In the genomic region with DNA sequence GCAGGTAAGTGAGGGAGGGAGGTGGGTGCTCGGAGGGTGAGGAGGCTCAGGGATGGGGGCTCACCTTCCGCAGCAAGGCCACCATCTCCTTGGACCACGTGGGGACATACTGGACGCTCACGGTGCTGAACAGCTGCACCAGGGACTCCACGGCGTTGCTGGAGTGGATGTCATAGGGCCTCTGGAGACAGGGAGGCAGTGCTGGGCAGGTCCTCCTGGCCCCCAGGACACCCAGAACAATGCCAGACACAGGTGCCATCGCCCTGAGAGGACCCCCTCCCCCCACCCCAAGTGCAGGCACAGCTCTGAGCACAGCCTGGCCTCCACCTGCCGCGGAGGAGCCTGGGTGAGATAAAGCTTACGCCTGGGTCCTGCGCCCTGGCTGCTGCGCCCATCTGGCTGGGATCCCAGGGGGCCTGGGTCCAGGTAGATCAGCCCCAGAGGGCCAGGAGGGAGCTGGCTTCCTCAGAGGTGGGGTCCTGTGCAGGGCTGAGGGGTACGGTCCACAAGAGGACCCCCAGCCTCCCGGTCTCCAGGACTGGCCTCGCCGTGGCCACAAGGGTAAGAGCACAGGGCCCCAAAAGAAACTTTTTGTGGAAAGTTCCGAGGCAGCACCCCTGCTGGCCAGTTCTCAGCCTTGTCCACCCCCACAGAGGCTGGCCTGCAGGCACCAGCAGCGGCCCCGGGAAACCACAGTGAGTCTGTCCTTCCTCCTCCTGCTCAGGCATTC, we compare ENCODE assay signal across 15 cellular contexts. TPM values are rescaled to one million over a fixed set of nuclear protein-coding genes. Genes with fewer than 3 reads are reported as not detected.
DNase-seq lines count a peak whose midpoint lies in the region; ATAC-seq and TF ChIP-seq lines count a peak whose summit lies in the region.
"Had no signal": no experiment of that assay in that cellular context is flagged by ENCODE, and none has a peak within 500 bp of the region (broad histone marks: within the 10 kb centered on the region; RNA-seq: fewer than 3 reads in every experiment).

No MANE protein-coding gene starts in this region.

- DNase-seq in A172 (ENCODE audit: low spot score) (peak; percentile 4), HFFc6 (no peak), brain microvascular endothelial cell (no peak), kidney epithelial cell (ENCODE audit: low read depth) (no peak), psoas muscle (no peak), middle frontal gyrus (ENCODE audit: extremely low spot score, low spot score) (no peak)
- DNase-seq in activated CD4-positive, alpha-beta T cell treated with anti-CD3 and anti-CD28 coated beads, Interleukin-2, amount 10 ng/mL, durations not matched to agents 7 days and 5 days, result no peak
- DNase-seq: Caco-2; CD8-positive, alpha-beta memory T cell; GF-D8; H7 had no signal

- intact Hi-C loops in psoas muscle (cut with DNase I), result loop anchor here (5.0 kb wide), 1 partner anchor 228 kb away; no protein-coding TSS in a partner anchor

- peaks cover 2% of the 10 kb centered on the region; the same call in 1 of the 2 replicates for H3K27me3 Mint-ChIP-seq in HFFc6 (ENCODE audit: insufficient read depth)
- H3K27me3 Mint-ChIP-seq in activated CD4-positive, alpha-beta T cell treated with anti-CD3 and anti-CD28 coated beads, Interleukin-2, amount 10 ng/mL, durations not matched to agents 7 days and 5 days, result no peaks in the 10 kb centered on the region
- H3K27me3 Mint-ChIP-seq: CD8-positive, alpha-beta memory T cell; IgD-negative memory B cell had no signal

- H3K9me3 Mint-ChIP-seq in HFFc6, result no peaks in the 10 kb centered on the region
- no peaks in the 10 kb centered on the region for H3K9me3 Mint-ChIP-seq in activated CD4-positive, alpha-beta T cell treated with anti-CD3 and anti-CD28 coated beads, Interleukin-2, amount 10 ng/mL, durations not matched to agents 7 days and 5 days
- H3K9me3 Mint-ChIP-seq: CD8-positive, alpha-beta memory T cell; GM23338; IgD-negative memory B cell had no signal

- H3K9me3 ChIP-seq in psoas muscle, result no peaks in the 10 kb centered on the region
- H3K9me3 ChIP-seq: A549, Caco-2 had no signal

- no peak for ATAC-seq in psoas muscle

- POLR2A ChIA-PET in activated CD4-positive, alpha-beta T cell treated with anti-CD3 and anti-CD28 coated beads, Interleukin-2, amount 10 ng/mL, durations not matched to agents 7 days and 5 days (lab: Charles Lee), result no interaction called here

- WGBS in psoas muscle, 3 donors, result 82 to 87% (median 82%) methylated on average over 15 to 20 of the region's 20 CpGs

- H3K27ac ChIP-seq in brain microvascular endothelial cell, result no peak overlapping the region
- no peak overlapping the region for H3K27ac ChIP-seq in psoas muscle

- H3K4me1 ChIP-seq in psoas muscle, result no peaks in the 10 kb centered on the region
- H3K4me1 ChIP-seq: Caco-2 had no signal

- TF ChIP-seq CTCF in HFFc6 (IDR thresholded peaks at IDR 0.05), result peak; percentile 33; the same call in 1 of the 2 replicates
- peak; percentile 21 for TF ChIP-seq CTCF in brain microvascular endothelial cell (IDR thresholded peaks at IDR 0.05; ENCODE audit: low read depth, low read length, missing control alignments)
- TF ChIP-seq CTCF in kidney epithelial cell (IDR thresholded peaks at IDR 0.05; ENCODE audit: insufficient read depth, low read length, poor library complexity, severe bottlenecking), result peak; percentile 8
- no peak for TF ChIP-seq CTCF in psoas muscle (IDR thresholded peaks at IDR 0.05)

- H3K36me3 ChIP-seq in brain microvascular endothelial cell (replicated peaks) (no peaks in the 10 kb centered on the region), kidney epithelial cell (ENCODE audit: control insufficient read depth, insufficient read depth, low read length) (no peaks in the 10 kb centered on the region), psoas muscle (ENCODE audit: insufficient read depth in 1 of 2, low read depth in 1 of 2) (no peaks in the 10 kb centered on the region)

- CTCF ChIA-PET in activated CD4-positive, alpha-beta T cell treated with anti-CD3 and anti-CD28 coated beads, Interleukin-2, amount 10 ng/mL, durations not matched to agents 7 days and 5 days (lab: Charles Lee), result interaction anchor here (1.0 to 1.9 kb wide), 4 partner anchors 10 to 228 kb away, joined by 3 to 5 read pairs (median 3); no protein-coding TSS in a partner anchor

- H3K4me3 ChIP-seq in brain microvascular endothelial cell (ENCODE audit: low read depth, low read length), result no peak overlapping the region
- no peak overlapping the region for H3K4me3 ChIP-seq in kidney epithelial cell (ENCODE audit: low read depth, low read length)
- no peak overlapping the region for H3K4me3 ChIP-seq in psoas muscle
- H3K4me3 ChIP-seq: A549, GM23338 had no signal

- in situ Hi-C loops in brain microvascular endothelial cell (cut with HindIII; ENCODE audit: low pct_ligation_motif_present, low sequenced_read_pairs), result no loop called here

- H3K4me1 Mint-ChIP-seq in HFFc6 (ENCODE audit: low read depth), result no peaks in the 10 kb centered on the region
- H3K4me1 Mint-ChIP-seq in activated CD4-positive, alpha-beta T cell treated with anti-CD3 and anti-CD28 coated beads, Interleukin-2, amount 10 ng/mL, durations not matched to agents 7 days and 5 days, result peaks cover 13% of the 10 kb centered on the region

- H3K27me3 ChIP-seq in brain microvascular endothelial cell (replicated peaks) (no peaks in the 10 kb centered on the region), kidney epithelial cell (ENCODE audit: control insufficient read depth, insufficient read depth, low read length) (no peaks in the 10 kb centered on the region), psoas muscle (ENCODE audit: insufficient read depth in 3 of 3, low read length in 2 of 3) (no peaks in the 10 kb centered on the region)

- no peaks in the 10 kb centered on the region for H3K36me3 Mint-ChIP-seq in HFFc6 (ENCODE audit: low read depth)
- no peaks in the 10 kb centered on the region for H3K36me3 Mint-ChIP-seq in activated CD4-positive, alpha-beta T cell treated with anti-CD3 and anti-CD28 coated beads, Interleukin-2, amount 10 ng/mL, durations not matched to agents 7 days and 5 days (ENCODE audit: low read depth)
- H3K36me3 Mint-ChIP-seq: IgD-negative memory B cell had no signal

- H3K27ac Mint-ChIP-seq in HFFc6, result no peak overlapping the region
- no peak overlapping the region for H3K27ac Mint-ChIP-seq in activated CD4-positive, alpha-beta T cell treated with anti-CD3 and anti-CD28 coated beads, Interleukin-2, amount 10 ng/mL, durations not matched to agents 7 days and 5 days
- H3K27ac Mint-ChIP-seq: GM23338, IgD-negative memory B cell had no signal

- no peak overlapping the region for H3K4me3 Mint-ChIP-seq in HFFc6
- H3K4me3 Mint-ChIP-seq in activated CD4-positive, alpha-beta T cell treated with anti-CD3 and anti-CD28 coated beads, Interleukin-2, amount 10 ng/mL, durations not matched to agents 7 days and 5 days, result no peak overlapping the region
- H3K4me3 Mint-ChIP-seq: CD8-positive, alpha-beta memory T cell; GM23338; IgD-negative memory B cell had no signal

RNA-seq across cellular contexts. Expression of a gene that starts 37.8 kb away (rescaled TPM):
- 16.2 and 18.4 TPM in 2 replicates for total RNA-seq in A172 (2014; rRNA removed; shearing (Covaris generic))
- total RNA-seq in HFFc6 (2021; fragmentation: NEBNext Ultra II Directional; extraction: Animal tissue kit (Norgen Biotek cat#: 25700)), result 1 to 10 TPM in 2 of 6 experiments, under 1 TPM in 4; 0.13 to 2.4 (median 0.34) TPM
- total RNA-seq in kidney epithelial cell, result 15.3 and 21.5 TPM in 2 replicates
- total RNA-seq in psoas muscle, result 1 to 10 TPM in 1 of 4 donors, under 1 TPM in 3; 0.82 to 1.4 (median 0.85) TPM
- under 1 TPM; 0.30 to 0.39 (median 0.36) TPM for polyA plus RNA-seq in psoas muscle
- total RNA-seq in activated CD4-positive, alpha-beta T cell treated with anti-CD3 and anti-CD28 coated beads, Interleukin-2, amount 10 ng/mL, durations not matched to agents 7 days and 5 days, result 1 to 10 TPM; 1.2 to 1.6 TPM
- total RNA-seq: Caco-2 had no signal
- polyA plus RNA-seq: CD14-positive monocyte; CD8-positive, alpha-beta memory T cell; IgD-negative memory B cell had no signal
